ENCODE assay signal across 19 cellular contexts in the genomic region with DNA sequence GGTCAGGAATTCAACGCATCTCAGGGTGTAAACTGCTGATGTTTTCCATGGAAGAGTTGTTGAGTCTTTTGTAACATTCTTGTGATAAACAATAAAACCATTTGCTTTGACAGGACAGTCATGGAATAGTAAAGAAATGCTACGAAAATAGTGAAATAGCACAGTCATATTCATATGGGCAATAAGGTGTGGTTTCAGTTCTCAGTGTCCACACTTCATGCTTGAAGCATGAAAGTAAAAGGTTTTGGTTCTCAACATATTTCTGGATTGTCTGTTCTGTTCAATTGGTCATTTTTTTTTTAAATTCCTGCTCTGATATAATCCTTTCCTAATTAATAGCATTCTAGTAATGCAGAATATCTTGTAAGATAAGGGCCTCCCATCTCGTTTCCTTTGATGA.
DNase-seq lines count a peak whose midpoint lies in the region; ATAC-seq, FAIRE-seq and TF ChIP-seq lines count a peak whose summit lies in the region.
"Had no signal": no experiment of that assay in that cellular context is flagged by ENCODE, and none has a peak within 500 bp of the region (broad histone marks: within the 10 kb centered on the region; RNA-seq: fewer than 3 reads in every experiment).

No MANE protein-coding gene starts in this region.

- DNase-seq in A549 (ENCODE audit: low read depth in 1 of 2, low spot score in 1 of 2) = no peak
- DNase-seq in BE2C = no peak
- no peak for DNase-seq in MG63
- DNase-seq in aorta = no peak
- no peak for DNase-seq in NCI-H1694 treated with DMSO at 0.1 percent for 48 hours (lab: John Stamatoyannopoulos, UW)
- DNase-seq: activated T-cell treated with anti-CD3 and anti-CD28 coated beads, Interleukin-2, amount 50 U/mL, for 48 hours; amniotic stem cell; CD4-positive, alpha-beta T cell; heart right ventricle; NCI-H1105; NCI-H446; posterior cingulate gyrus; stimulated activated CD4-positive, alpha-beta T cell treated with anti-CD3 and anti-CD28 coated beads, Interleukin-12 subunit alpha, Interleukin-12 subunit beta, amount 100 ng/mL, for 4 hours; SW 1271 had no signal

- ATAC-seq in A549 (no peak), GM19043 (IDR thresholded peaks at IDR 0.05; ENCODE audit: low read depth, unreplicated experiment) (peak; percentile 86), GM21737 (IDR thresholded peaks at IDR 0.05; ENCODE audit: unreplicated experiment) (peak; percentile 60), HG03135 (IDR thresholded peaks at IDR 0.05; ENCODE audit: unreplicated experiment) (peak; percentile 86), aorta (ENCODE audit: low FRiP score) (no peak)
- ATAC-seq: esophagus mucosa, heart right ventricle had no signal

- CTCF ChIA-PET in A549 (lab: Yijun Ruan, JAX) = interaction anchor here (1.0 kb wide), 1 partner anchor 14 kb away, joined by 3 read pairs; no protein-coding TSS in a partner anchor

- WGBS in A549 (ENCODE audit: missing lambda C conversion rate) = 39% methylated on average over 3 of the region's 3 CpGs
- 77 to 86% methylated on average over 3 of the region's 3 CpGs for WGBS in aorta, 2 donors

- POLR2A ChIA-PET in A549 (lab: Yijun Ruan, JAX) = no interaction called here

- no peak overlapping the region for H3K4me2 ChIP-seq in A549

- no peak overlapping the region for H3K4me3 ChIP-seq in A549
- H3K4me3 ChIP-seq in BE2C (ENCODE audit: low read depth, low read length) = no peak overlapping the region
- no peak overlapping the region for H3K4me3 ChIP-seq in MG63
- no peak overlapping the region for H3K4me3 ChIP-seq in aorta (ENCODE audit: low read length in 2 of 2)
- H3K4me3 ChIP-seq: heart right ventricle had no signal

- FAIRE-seq in A549 (lab: Jason Lieb, UNC) = peak; percentile 84

- no peaks in the 10 kb centered on the region for H3K36me3 ChIP-seq in BE2C
- no peaks in the 10 kb centered on the region for H3K36me3 ChIP-seq in MG63
- H3K36me3 ChIP-seq in aorta (ENCODE audit: control insufficient read depth in 1 of 2, insufficient read depth in 2 of 2, low read length in 1 of 2) = no peaks in the 10 kb centered on the region
- H3K36me3 ChIP-seq: heart right ventricle had no signal

- H3K27ac ChIP-seq in A549 (no peak overlapping the region), aorta (ENCODE audit: low read depth in 1 of 2, low read length in 2 of 2) (no peak overlapping the region)
- H3K27ac ChIP-seq: 22Rv1, heart right ventricle had no signal

- no peak for TF ChIP-seq POLR2A in A549 (IDR thresholded peaks at IDR 0.05; ENCODE audit: low read length)

- H3K27me3 ChIP-seq in BE2C (no peaks in the 10 kb centered on the region), MG63 (no peaks in the 10 kb centered on the region), aorta (ENCODE audit: control insufficient read depth in 1 of 2, insufficient read depth in 2 of 2, low read length in 1 of 2) (no peaks in the 10 kb centered on the region)
- H3K27me3 ChIP-seq: heart right ventricle had no signal

- H3K4me1 ChIP-seq in A549 (no peaks in the 10 kb centered on the region), BE2C (peaks cover 18% of the 10 kb centered on the region), aorta (ENCODE audit: control insufficient read depth in 1 of 2, insufficient read depth in 2 of 2, low read length in 2 of 2) (no peaks in the 10 kb centered on the region)

- TF ChIP-seq CTCF in A549 (IDR thresholded peaks at IDR 0.05) (no peak), BE2C (IDR thresholded peaks at IDR 0.05; ENCODE audit: low read depth, low read length) (no peak)

- H3K9me3 ChIP-seq in A549 (no peaks in the 10 kb centered on the region), BE2C (no peaks in the 10 kb centered on the region), MG63 (no peaks in the 10 kb centered on the region), aorta (ENCODE audit: control insufficient read depth, low read length) (no peaks in the 10 kb centered on the region)

- TF ChIP-seq EP300 in A549 (IDR thresholded peaks at IDR 0.05) = no peak

- intact Hi-C loops in aorta (cut with DNase I) = no loop called here

- no peak for TF ChIP-seq RAD21 in A549 (conservative IDR thresholded peaks at IDR 0.05 in 1 of 2, IDR thresholded peaks at IDR 0.05 in 1 of 2)

TF ChIP-seq in A549, 52 proteins besides CTCF, POLR2A, EP300 and RAD21:
- TF ChIP-seq BHLHE40 (IDR thresholded peaks at IDR 0.05; ENCODE audit: low read depth, low read length) = no peak
- TF ChIP-seq, protein P1, sequence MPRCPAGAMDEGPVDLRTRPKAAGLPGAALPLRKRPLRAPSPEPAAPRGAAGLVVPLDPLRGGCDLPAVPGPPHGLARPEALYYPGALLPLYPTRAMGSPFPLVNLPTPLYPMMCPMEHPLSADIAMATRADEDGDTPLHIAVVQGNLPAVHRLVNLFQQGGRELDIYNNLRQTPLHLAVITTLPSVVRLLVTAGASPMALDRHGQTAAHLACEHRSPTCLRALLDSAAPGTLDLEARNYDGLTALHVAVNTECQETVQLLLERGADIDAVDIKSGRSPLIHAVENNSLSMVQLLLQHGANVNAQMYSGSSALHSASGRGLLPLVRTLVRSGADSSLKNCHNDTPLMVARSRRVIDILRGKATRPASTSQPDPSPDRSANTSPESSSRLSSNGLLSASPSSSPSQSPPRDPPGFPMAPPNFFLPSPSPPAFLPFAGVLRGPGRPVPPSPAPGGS (IDR thresholded peaks at IDR 0.05) = no peak
- TF ChIP-seq MAFK (IDR thresholded peaks at IDR 0.05; ENCODE audit: partially characterized antibody) = no peak
- TF ChIP-seq GATA3 (IDR thresholded peaks at IDR 0.05; ENCODE audit: borderline replicate concordance) = no peak
- TF ChIP-seq CBX2 (IDR thresholded peaks at IDR 0.05; ENCODE audit: borderline replicate concordance, low read depth) = no peak
- TF ChIP-seq, protein P2, sequence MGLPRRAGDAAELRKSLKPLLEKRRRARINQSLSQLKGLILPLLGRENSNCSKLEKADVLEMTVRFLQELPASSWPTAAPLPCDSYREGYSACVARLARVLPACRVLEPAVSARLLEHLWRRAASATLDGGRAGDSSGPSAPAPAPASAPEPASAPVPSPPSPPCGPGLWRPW (IDR thresholded peaks at IDR 0.05) = no peak
- TF ChIP-seq MAZ (IDR thresholded peaks at IDR 0.05; ENCODE audit: borderline replicate concordance, low read depth, low read length) = no peak
- TF ChIP-seq HOXA7 (CRISPR knock-in tag; IDR thresholded peaks at IDR 0.05) = no peak
- no peak for TF ChIP-seq CHD2 (IDR thresholded peaks at IDR 0.05; ENCODE audit: low read length, partially characterized antibody)
- no peak for TF ChIP-seq POLR2AphosphoS2 (conservative IDR thresholded peaks at IDR 0.05; ENCODE audit: low read length)
- TF ChIP-seq CBX8 (IDR thresholded peaks at IDR 0.05) = no peak
- TF ChIP-seq JUN (IDR thresholded peaks at IDR 0.05) = no peak

Comparison
In these comparisons a context has a peak if more than half of its experiments do, and no peak if none do; other contexts are left out.
1. ATAC-seq: peak in GM19043 (single experiment), GM21737 (single experiment) and HG03135 (single experiment); none in A549 (0 of 2) and aorta (single experiment).